26 cellular contexts compared by ENCODE assay signal in the genomic region with DNA sequence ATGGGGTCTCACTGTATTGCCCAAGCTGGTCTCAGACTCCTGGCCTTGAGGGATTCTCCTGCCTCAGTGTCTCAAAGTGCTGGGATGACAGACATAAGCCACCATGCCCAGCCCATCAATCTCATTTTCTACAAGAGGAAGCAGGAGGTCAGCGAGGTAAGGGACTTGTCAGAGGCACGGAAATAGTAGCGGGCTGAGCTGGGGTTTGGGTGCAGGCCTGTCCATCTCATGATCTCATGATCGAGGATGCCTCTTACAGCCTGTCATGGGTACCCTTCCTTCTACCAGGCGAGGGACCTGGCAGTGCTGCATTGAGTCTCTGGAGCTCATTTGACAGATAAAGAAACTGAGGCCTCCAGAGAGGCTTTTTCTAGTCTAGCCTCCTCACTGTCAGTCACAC.
"Had no signal": no experiment of that assay in that cellular context is flagged by ENCODE, and none has a peak within 500 bp of the region (broad histone marks: within the 10 kb centered on the region; RNA-seq: fewer than 3 reads in every experiment).

No MANE protein-coding gene starts in this region.

- H3K9me3 ChIP-seq: ascending aorta, esophagus squamous epithelium, gastroesophageal sphincter had no signal

- H3K27me3 ChIP-seq: ascending aorta, breast epithelium, cardiac muscle cell, esophagus squamous epithelium, gastroesophageal sphincter, heart right ventricle had no signal

- H3K27ac Mint-ChIP-seq: activated B cell treated with CpG ODN at 0.5 μM for 24 hours; activated CD4-positive, alpha-beta memory T cell treated with anti-CD3 and anti-CD28 coated beads for 36 hours; activated CD4-positive, alpha-beta T cell treated with anti-CD3 and anti-CD28 coated beads for 36 hours; activated CD4-positive, alpha-beta T cell treated with anti-CD3 and anti-CD28 coated beads, Interleukin-2, amount 10 ng/mL, durations not matched to agents 24 days and 14 days; activated CD8-positive, alpha-beta memory T cell treated with anti-CD3 and anti-CD28 coated beads, Interleukin-2, amount 10 ng/mL, durations not matched to agents 7 days and 5 days; activated CD8-positive, alpha-beta T cell treated with anti-CD3 and anti-CD28 coated beads, Interleukin-2, amount 10 ng/mL, durations not matched to agents 7 days and 5 days; activated naive CD4-positive, alpha-beta T cell treated with anti-CD3 and anti-CD28 coated beads, Interleukin-2, amount 50 U/mL, for 72 hours; activated naive CD8-positive, alpha-beta T cell treated with anti-CD3 and anti-CD28 coated beads, Interleukin-2, amount 10 ng/mL, durations not matched to agents 7 days and 5 days; activated T-helper 1 cell treated with anti-CD3 and anti-CD28 coated beads, Interleukin-12 subunit alpha, Interleukin-12 subunit beta, Interleukin-2, Interleukin-4 antibody, amounts not matched to agents 30 ng/mL and 10 ng/mL and 1 ng/mL, durations not matched to agents 14 hours and 24 hours and 36 hours; T-helper 2 cell treated with Interferon-gamma antibody and Interleukin-4, amounts not matched to agents 5 μg/mL and 100 μg/mL, for 36 hours had no signal

- H3K36me3 ChIP-seq: ascending aorta, breast epithelium, cardiac muscle cell, esophagus squamous epithelium, gastroesophageal sphincter, heart right ventricle, WERI-Rb-1 had no signal

- H3K27ac ChIP-seq: ascending aorta, breast epithelium, cardiac muscle cell, epithelial cell of prostate, WERI-Rb-1 had no signal

- H3K4me3 Mint-ChIP-seq: activated B cell treated with CpG ODN at 0.5 μM for 24 hours; activated CD4-positive, alpha-beta memory T cell treated with anti-CD3 and anti-CD28 coated beads for 36 hours; activated CD4-positive, alpha-beta T cell treated with anti-CD3 and anti-CD28 coated beads for 36 hours; activated CD4-positive, alpha-beta T cell treated with anti-CD3 and anti-CD28 coated beads, Interleukin-2, amount 10 ng/mL, durations not matched to agents 24 days and 14 days; activated CD8-positive, alpha-beta memory T cell treated with anti-CD3 and anti-CD28 coated beads, Interleukin-2, amount 10 ng/mL, durations not matched to agents 7 days and 5 days; activated CD8-positive, alpha-beta T cell treated with anti-CD3 and anti-CD28 coated beads, Interleukin-2, amount 10 ng/mL, durations not matched to agents 7 days and 5 days; activated naive CD4-positive, alpha-beta T cell treated with anti-CD3 and anti-CD28 coated beads, Interleukin-2, amount 10 ng/mL, durations not matched to agents 7 days and 5 days; activated naive CD8-positive, alpha-beta T cell treated with anti-CD3 and anti-CD28 coated beads, Interleukin-2, amount 10 ng/mL, durations not matched to agents 7 days and 5 days; activated T-helper 1 cell treated with anti-CD3 and anti-CD28 coated beads, Interleukin-12 subunit alpha, Interleukin-12 subunit beta, Interleukin-2, Interleukin-4 antibody, amounts not matched to agents 30 ng/mL and 10 ng/mL and 1 ng/mL, durations not matched to agents 14 hours and 24 hours and 36 hours; brain; T-helper 2 cell treated with Interferon-gamma antibody and Interleukin-4, amounts not matched to agents 5 μg/mL and 100 μg/mL, for 36 hours had no signal

- H3K9me3 Mint-ChIP-seq: activated B cell treated with CpG ODN at 0.5 μM for 24 hours had no signal

- H3K4me3 ChIP-seq: ascending aorta, breast epithelium, cardiac muscle cell, esophagus squamous epithelium, gastroesophageal sphincter, heart right ventricle had no signal

- H3K27me3 Mint-ChIP-seq: activated B cell treated with CpG ODN at 0.5 μM for 24 hours; activated CD4-positive, alpha-beta memory T cell treated with anti-CD3 and anti-CD28 coated beads for 36 hours; activated CD4-positive, alpha-beta T cell treated with anti-CD3 and anti-CD28 coated beads for 36 hours; activated CD4-positive, alpha-beta T cell treated with anti-CD3 and anti-CD28 coated beads, Interleukin-2, amount 10 ng/mL, durations not matched to agents 24 days and 14 days; activated CD8-positive, alpha-beta memory T cell treated with anti-CD3 and anti-CD28 coated beads, Interleukin-2, amount 10 ng/mL, durations not matched to agents 7 days and 5 days; activated naive CD4-positive, alpha-beta T cell treated with anti-CD3 and anti-CD28 coated beads, Interleukin-2, amount 10 ng/mL, durations not matched to agents 7 days and 5 days; brain; T-helper 17 cell had no signal

- H3K36me3 Mint-ChIP-seq: activated CD4-positive, alpha-beta memory T cell treated with anti-CD3 and anti-CD28 coated beads for 36 hours; activated naive CD4-positive, alpha-beta T cell treated with anti-CD3 and anti-CD28 coated beads, Interleukin-2, amount 50 U/mL, for 72 hours had no signal

- DNase-seq: activated gamma-delta T cell, cerebellar nuclear complex, cortex of kidney, esophagus squamous epithelium, foreskin melanocyte, T1000 had no signal

- ATAC-seq: activated CD8-positive, alpha-beta memory T cell treated with anti-CD3 and anti-CD28 coated beads, Interleukin-2, amount 10 ng/mL, durations not matched to agents 7 days and 5 days; activated CD8-positive, alpha-beta T cell treated with anti-CD3 and anti-CD28 coated beads, Interleukin-2, amount 10 ng/mL, durations not matched to agents 7 days and 5 days; T-helper 17 cell had no signal

- H3K4me1 ChIP-seq: ascending aorta, breast epithelium had no signal
